ENCODE assay signal across 17 cellular contexts in genomic region chr17:36727577-36727976, GRCh38.
DNase-seq lines count a peak whose midpoint lies in the region; ATAC-seq lines count a peak whose summit lies in the region.
"Had no signal": no experiment of that assay in that cellular context is flagged by ENCODE, and none has a peak within 500 bp of the region (broad histone marks: within the 10 kb centered on the region; RNA-seq: fewer than 3 reads in every experiment).

No MANE protein-coding gene starts in this region.

- H2AK5ac ChIP-seq in mesendoderm (ENCODE audit: low read length), result peak overlapping the region; percentile 57

- H3K4me3 ChIP-seq in CD8-positive, alpha-beta memory T cell (ENCODE audit: low read length), result no peak overlapping the region
- H3K4me3 ChIP-seq in mesendoderm (ENCODE audit: low read length), result no peak overlapping the region
- H3K4me3 ChIP-seq: ascending aorta, heart left ventricle, stomach had no signal

- ATAC-seq in T-helper 17 cell, result no peak
- ATAC-seq in left colon, result no peak
- ATAC-seq: heart left ventricle, Right ventricle myocardium inferior had no signal

- H3K4me3 Mint-ChIP-seq in T-helper 2 cell treated with Interferon-gamma antibody and Interleukin-4, amounts not matched to agents 5 μg/mL and 100 μg/mL, for 36 hours, result peak overlapping the region; percentile 64
- H3K4me3 Mint-ChIP-seq in CD8-positive, alpha-beta memory T cell, result peak overlapping the region in 4 of 7 donors; percentile 24 to 48 (median 42)
- H3K4me3 Mint-ChIP-seq in T-helper 17 cell, result peak overlapping the region; percentile 72

- POLR2A ChIA-PET in CD8-positive, alpha-beta memory T cell (lab: Charles Lee), result no interaction called here

- no CpG with 5 or more reads among the region's 4 CpGs for WGBS in mesendoderm (ENCODE audit: extremely low coverage, insufficient coverage, low lambda C conversion rate)

- peaks cover 57% of the 10 kb centered on the region for H3K4me1 ChIP-seq in CD8-positive, alpha-beta memory T cell (ENCODE audit: insufficient read depth, low read length)
- peaks cover 28% of the 10 kb centered on the region for H3K4me1 ChIP-seq in mesendoderm (ENCODE audit: control insufficient read depth, low read depth, low read length)
- H3K4me1 ChIP-seq: ascending aorta had no signal

- peak overlapping the region; percentile 65 for H3K9ac ChIP-seq in mesendoderm (ENCODE audit: low read length)

- H3K18ac ChIP-seq in mesendoderm (ENCODE audit: low read length), result peak overlapping the region; percentile 57

- peak overlapping the region; percentile 82 for H3K27ac Mint-ChIP-seq in T-helper 2 cell treated with Interferon-gamma antibody and Interleukin-4, amounts not matched to agents 5 μg/mL and 100 μg/mL, for 36 hours
- H3K27ac Mint-ChIP-seq in CD8-positive, alpha-beta memory T cell, result peak overlapping the region in 2 of 8 donors; percentile 12 to 15
- H3K27ac Mint-ChIP-seq in T-helper 17 cell, result peak overlapping the region; percentile 95
- H3K27ac Mint-ChIP-seq: nephron progenitor cell had no signal

- CTCF ChIA-PET in CD8-positive, alpha-beta memory T cell (lab: Charles Lee), result interaction anchor here (1.5 kb wide), 1 partner anchor 21 kb away, joined by 6 read pairs; no protein-coding TSS in a partner anchor

- peak overlapping the region; percentile 1 for H2BK120ac ChIP-seq in mesendoderm (ENCODE audit: low read depth, low read length)

- H3K56ac ChIP-seq in mesendoderm (ENCODE audit: low read length), result peak overlapping the region; percentile 86

- no peaks in the 10 kb centered on the region for H3K27me3 Mint-ChIP-seq in T-helper 2 cell treated with Interferon-gamma antibody and Interleukin-4, amounts not matched to agents 5 μg/mL and 100 μg/mL, for 36 hours (ENCODE audit: low read depth)
- H3K27me3 Mint-ChIP-seq in CD8-positive, alpha-beta memory T cell, result peaks cover 13 to 26% of the 10 kb centered on the region in 2 donors
- peaks cover 17% of the 10 kb centered on the region for H3K27me3 Mint-ChIP-seq in T-helper 17 cell

- no peak overlapping the region for H4K8ac ChIP-seq in mesendoderm (ENCODE audit: low read depth, low read length)

- H3K9me3 ChIP-seq in CD8-positive, alpha-beta memory T cell (ENCODE audit: low read length), result no peaks in the 10 kb centered on the region
- no peaks in the 10 kb centered on the region for H3K9me3 ChIP-seq in T-helper 17 cell (ENCODE audit: control insufficient read depth, low read length, poor library complexity, severe bottlenecking)
- H3K9me3 ChIP-seq: ascending aorta, heart left ventricle, stomach had no signal

- peak overlapping the region; percentile 98 for H2BK5ac ChIP-seq in mesendoderm (ENCODE audit: low read length)

- H3K79me1 ChIP-seq in mesendoderm (ENCODE audit: low read length), result no peaks in the 10 kb centered on the region

- intact Hi-C loops in left colon (cut with DNase I, micrococcal nuclease), result no loop called here

- no peaks in the 10 kb centered on the region for H3K36me3 ChIP-seq in CD8-positive, alpha-beta memory T cell (ENCODE audit: insufficient read depth, low read length)
- no peaks in the 10 kb centered on the region for H3K36me3 ChIP-seq in mesendoderm (ENCODE audit: control insufficient read depth, insufficient read depth, low read length)
- H3K36me3 ChIP-seq: ascending aorta, heart left ventricle, stomach had no signal

- no peak overlapping the region for H4K5ac ChIP-seq in mesendoderm (ENCODE audit: low read length)

- no peak overlapping the region for H3K23ac ChIP-seq in mesendoderm (ENCODE audit: low read length)

- H3K27ac ChIP-seq in CD8-positive, alpha-beta memory T cell (ENCODE audit: low read depth, low read length), result peak overlapping the region; percentile 45
- H3K27ac ChIP-seq in mesendoderm (ENCODE audit: low read depth, low read length), result peak overlapping the region; percentile 82
- H3K27ac ChIP-seq: ascending aorta, heart left ventricle, stomach had no signal

- H2BK15ac ChIP-seq in mesendoderm (replicated peaks; ENCODE audit: low read depth), result no peak overlapping the region

- no peaks in the 10 kb centered on the region for H3K27me3 ChIP-seq in CD8-positive, alpha-beta memory T cell (ENCODE audit: insufficient read depth, low read length, poor library complexity, severe bottlenecking)
- H3K27me3 ChIP-seq in mesendoderm (ENCODE audit: insufficient read depth, low read length, poor library complexity), result no peaks in the 10 kb centered on the region
- H3K27me3 ChIP-seq: ascending aorta had no signal

- H3K9me3 Mint-ChIP-seq in T-helper 2 cell treated with Interferon-gamma antibody and Interleukin-4, amounts not matched to agents 5 μg/mL and 100 μg/mL, for 36 hours, result no peaks in the 10 kb centered on the region
- no peaks in the 10 kb centered on the region for H3K9me3 Mint-ChIP-seq in CD8-positive, alpha-beta memory T cell
- H3K9me3 Mint-ChIP-seq: nephron progenitor cell had no signal

- peaks cover 59% of the 10 kb centered on the region for H3K4me1 Mint-ChIP-seq in T-helper 2 cell treated with Interferon-gamma antibody and Interleukin-4, amounts not matched to agents 5 μg/mL and 100 μg/mL, for 36 hours (ENCODE audit: low read depth)
- H3K4me1 Mint-ChIP-seq in CD8-positive, alpha-beta memory T cell, result peaks cover 50 to 65% (median 60%) of the 10 kb centered on the region in 3 donors
- H3K4me1 Mint-ChIP-seq in T-helper 17 cell, result peaks cover 61% of the 10 kb centered on the region

- peaks cover 2% of the 10 kb centered on the region for H3K36me3 Mint-ChIP-seq in T-helper 2 cell treated with Interferon-gamma antibody and Interleukin-4, amounts not matched to agents 5 μg/mL and 100 μg/mL, for 36 hours (ENCODE audit: low read depth)
- no peaks in the 10 kb centered on the region for H3K36me3 Mint-ChIP-seq in CD8-positive, alpha-beta memory T cell
- H3K36me3 Mint-ChIP-seq in T-helper 17 cell (ENCODE audit: low read depth), result peaks cover 4% of the 10 kb centered on the region

- H3K79me2 ChIP-seq in mesendoderm (ENCODE audit: control insufficient read depth, insufficient read depth, low read length), result no peaks in the 10 kb centered on the region

- H3K4ac ChIP-seq in mesendoderm (ENCODE audit: low read depth, low read length), result peak overlapping the region; percentile 25

- no peak overlapping the region for H3K4me2 ChIP-seq in mesendoderm (ENCODE audit: low read length)

- no peak for DNase-seq in T-helper 2 cell treated with Interferon-gamma antibody and Interleukin-4, amounts not matched to agents 5 μg/mL and 100 μg/mL, for 36 hours (ENCODE audit: low spot score)
- no peak for DNase-seq in T-helper 2 cell
- DNase-seq in CD8-positive, alpha-beta memory T cell, result no peak
- no peak for DNase-seq in T-helper 17 cell
- peak; percentile 83 for DNase-seq in mesendoderm
- DNase-seq in NOMO-1 treated with dmso at 0.1 percent for 144 hours (lab: John Stamatoyannopoulos, UW; ENCODE audit: unreplicated experiment), result no peak
- no peak for DNase-seq in left colon
- no peak for DNase-seq in NCI-H2081 treated with DMSO at 0.1 percent for 48 hours (lab: John Stamatoyannopoulos, UW)
- DNase-seq: 8988T, HCEC 1CT, heart left ventricle, NCI-H345, nephron progenitor cell, stomach, T1000 had no signal
